8 cellular contexts compared by ENCODE assay signal in the genomic region with DNA sequence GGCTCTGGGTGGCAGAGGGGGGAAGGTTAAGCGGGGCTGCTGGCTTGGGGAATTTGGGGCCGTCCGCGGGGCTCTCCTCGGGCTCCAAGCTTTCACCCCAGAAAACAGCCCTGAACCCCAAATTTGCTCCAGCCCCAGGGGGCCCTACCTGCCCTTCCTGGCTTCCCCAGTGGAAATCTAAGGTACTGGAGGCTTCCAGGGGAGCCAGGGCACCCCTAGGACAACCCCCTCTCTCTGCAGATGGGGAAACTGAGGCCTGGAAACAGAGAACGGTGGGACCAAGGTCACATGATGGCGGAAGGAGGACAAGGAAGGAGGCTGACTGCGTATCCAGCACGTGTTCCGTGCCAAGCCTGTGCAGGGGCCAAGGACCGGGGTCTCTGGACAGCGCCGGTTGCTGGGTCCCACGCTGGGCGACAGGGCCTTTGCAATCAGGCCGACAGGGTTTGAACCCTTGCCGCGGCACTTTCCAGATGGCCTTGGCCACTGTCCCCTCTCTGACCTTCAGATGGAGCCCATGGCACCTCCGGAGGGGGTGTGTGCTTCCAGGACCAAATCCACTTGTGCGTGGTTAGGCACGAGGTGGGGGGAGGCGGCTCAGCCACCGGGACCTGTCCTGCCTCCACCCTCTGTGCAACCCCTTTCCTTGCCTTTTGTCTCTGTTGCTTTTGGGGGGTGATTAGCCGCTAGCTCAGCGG.
A peak's percentile ranks its signal among the peaks of the same experiment; 100 is the strongest.
DNase-seq lines count a peak whose midpoint lies in the region; ATAC-seq, FAIRE-seq and TF ChIP-seq lines count a peak whose summit lies in the region.

No MANE protein-coding gene starts in this region.

- no peak for TF ChIP-seq POLR2A in endothelial cell of umbilical vein (IDR thresholded peaks at IDR 0.05; ENCODE audit: low read depth, low read length)

- H3K27me3 ChIP-seq in OCI-LY3 (ENCODE audit: low read depth, low read length) = no peaks in the 10 kb centered on the region; the same call in 1 of the 2 replicates
- peaks cover 24 to 32% of the 10 kb centered on the region in 2 experiments for H3K27me3 ChIP-seq in endothelial cell of umbilical vein (ENCODE audit: control insufficient read depth in 2 of 2, insufficient read depth in 2 of 2, low read length in 2 of 2)

- H3K4me2 ChIP-seq in OCI-LY3 (ENCODE audit: low read length) = peak overlapping the region; percentile 28
- H3K4me2 ChIP-seq in endothelial cell of umbilical vein (ENCODE audit: insufficient read depth, low read length) = peak overlapping the region; percentile 51

- DNase-seq in AG09309 (ENCODE audit: low read depth) = no peak
- DNase-seq in endothelial cell of umbilical vein (ENCODE audit: low read depth, low spot score) = no peak
- DNase-seq in naive thymus-derived CD8-positive, alpha-beta T cell = peak in 1 of 10 donors; percentile 9
- DNase-seq in cerebellar cortex (ENCODE audit: low spot score) = no peak
- DNase-seq in NCI-H345 (lab: John Stamatoyannopoulos, UW) = no peak
- DNase-seq in activated CD4-positive, alpha-beta T cell treated with anti-CD3 and anti-CD28 coated beads, Interleukin-2, amount 10 ng/mL, durations not matched to agents 7 days and 5 days = no peak

- intact Hi-C loops in endothelial cell of umbilical vein (cut with micrococcal nuclease) = no loop called here

- peak overlapping the region in 7 of 10 donors; percentile 10 to 83 (median 41) for H3K27ac Mint-ChIP-seq in naive thymus-derived CD8-positive, alpha-beta T cell
- H3K27ac Mint-ChIP-seq in activated CD4-positive, alpha-beta T cell treated with anti-CD3 and anti-CD28 coated beads, Interleukin-2, amount 10 ng/mL, durations not matched to agents 7 days and 5 days = no peak overlapping the region

- POLR2A ChIA-PET in endothelial cell of umbilical vein (lab: Charles Lee) = interaction anchor here (0.6 to 0.7 kb wide), 2 partner anchors 11 to 22 kb away, joined by 4 read pairs; no protein-coding TSS in a partner anchor
- POLR2A ChIA-PET in naive thymus-derived CD8-positive, alpha-beta T cell (lab: Charles Lee) = interaction anchor here (1.5 to 3.5 kb wide), 3 partner anchors 22 to 45 kb away, joined by 5 to 26 read pairs (median 11); no protein-coding TSS in a partner anchor
- POLR2A ChIA-PET in activated CD4-positive, alpha-beta T cell treated with anti-CD3 and anti-CD28 coated beads, Interleukin-2, amount 10 ng/mL, durations not matched to agents 7 days and 5 days (lab: Charles Lee) = no interaction called here

- H4K20me1 ChIP-seq in OCI-LY3 (ENCODE audit: insufficient read depth, low read length) (no peaks in the 10 kb centered on the region), endothelial cell of umbilical vein (replicated peaks; ENCODE audit: control insufficient read depth, extremely low read depth, insufficient read depth, low read length) (no peaks in the 10 kb centered on the region)

- FAIRE-seq in endothelial cell of umbilical vein (lab: Jason Lieb, UNC) = no peak

- H3K9me3 Mint-ChIP-seq in naive thymus-derived CD8-positive, alpha-beta T cell = peaks cover 0 to 3% (median 0%) of the 10 kb centered on the region in 9 donors
- peaks cover 3% of the 10 kb centered on the region for H3K9me3 Mint-ChIP-seq in activated CD4-positive, alpha-beta T cell treated with anti-CD3 and anti-CD28 coated beads, Interleukin-2, amount 10 ng/mL, durations not matched to agents 7 days and 5 days

- H3K4me3 ChIP-seq in AG09309 (ENCODE audit: control insufficient read depth, low read depth, low read length) (peak overlapping the region; percentile 47), OCI-LY3 (ENCODE audit: low read length) (peak overlapping the region; percentile 24; the same call in 1 of the 2 replicates), endothelial cell of umbilical vein (replicated peaks in 1 of 3; ENCODE audit: insufficient read depth in 1 of 3, low read depth in 1 of 3, low read length in 3 of 3) (peak overlapping the region in 1 of 3 experiments; percentile 34)

- BruUV-seq in endothelial cell of umbilical vein (replicated peaks; lab: Mats Ljungman, UMichigan) = no TSS peak

- H2AFZ ChIP-seq in OCI-LY3 (ENCODE audit: low read depth, low read length) (no peak overlapping the region), endothelial cell of umbilical vein (ENCODE audit: low read depth, low read length) (no peak overlapping the region)

- no peaks in the 10 kb centered on the region for H3K79me2 ChIP-seq in OCI-LY3 (ENCODE audit: low read length)
- no peaks in the 10 kb centered on the region for H3K79me2 ChIP-seq in endothelial cell of umbilical vein (ENCODE audit: control insufficient read depth, insufficient read depth, low read length)

- no peaks in the 10 kb centered on the region for H3K36me3 ChIP-seq in OCI-LY3 (replicated peaks; ENCODE audit: low read depth, low read length)
- H3K36me3 ChIP-seq in endothelial cell of umbilical vein (ENCODE audit: control insufficient read depth in 2 of 2, extremely low read depth in 1 of 2, insufficient read depth in 2 of 2, low read length in 2 of 2) = no peaks in the 10 kb centered on the region

- CTCF ChIA-PET in endothelial cell of umbilical vein (lab: Charles Lee) = interaction anchor here (1.0 to 1.5 kb wide), 2 partner anchors 24 to 45 kb away, joined by 4 to 7 read pairs; no protein-coding TSS in a partner anchor
- CTCF ChIA-PET in activated CD4-positive, alpha-beta T cell treated with anti-CD3 and anti-CD28 coated beads, Interleukin-2, amount 10 ng/mL, durations not matched to agents 7 days and 5 days (lab: Charles Lee) = no interaction called here

- dilution Hi-C loops in endothelial cell of umbilical vein (cut with MboI; ENCODE audit: extremely low pct_ligation_motif_present, low sequenced_read_pairs) = no loop called here

- H3K9me3 ChIP-seq in OCI-LY3 (ENCODE audit: insufficient read depth, low read length) (no peaks in the 10 kb centered on the region), endothelial cell of umbilical vein (replicated peaks; ENCODE audit: control insufficient read depth, insufficient read depth, low read length) (no peaks in the 10 kb centered on the region)

- H3K9ac ChIP-seq in OCI-LY3 (ENCODE audit: low read length) (no peak overlapping the region), endothelial cell of umbilical vein (replicated peaks; ENCODE audit: extremely low read depth, insufficient read depth, low read length) (no peak overlapping the region)

- H3K36me3 Mint-ChIP-seq in naive thymus-derived CD8-positive, alpha-beta T cell = no peaks in the 10 kb centered on the region
- no peaks in the 10 kb centered on the region for H3K36me3 Mint-ChIP-seq in activated CD4-positive, alpha-beta T cell treated with anti-CD3 and anti-CD28 coated beads, Interleukin-2, amount 10 ng/mL, durations not matched to agents 7 days and 5 days (ENCODE audit: low read depth)

- no peaks in the 10 kb centered on the region for H3K9me1 ChIP-seq in endothelial cell of umbilical vein (replicated peaks; ENCODE audit: control insufficient read depth, extremely low read depth, insufficient read depth, low read length)

- ATAC-seq in naive thymus-derived CD8-positive, alpha-beta T cell = peak; percentile 10 to 16
- no peak for ATAC-seq in GM19324 (IDR thresholded peaks at IDR 0.05; ENCODE audit: low FRiP score, unreplicated experiment)

- H3K4me1 ChIP-seq in OCI-LY3 (ENCODE audit: low read length) = no peaks in the 10 kb centered on the region
- H3K4me1 ChIP-seq in endothelial cell of umbilical vein (ENCODE audit: control insufficient read depth, extremely low read depth, insufficient read depth, low read length) = no peaks in the 10 kb centered on the region

- peaks cover 8 to 47% (median 34%) of the 10 kb centered on the region in 5 donors for H3K27me3 Mint-ChIP-seq in naive thymus-derived CD8-positive, alpha-beta T cell
- H3K27me3 Mint-ChIP-seq in activated CD4-positive, alpha-beta T cell treated with anti-CD3 and anti-CD28 coated beads, Interleukin-2, amount 10 ng/mL, durations not matched to agents 7 days and 5 days = peaks cover 66% of the 10 kb centered on the region

- peaks cover 12 to 36% (median 32%) of the 10 kb centered on the region in 4 donors for H3K4me1 Mint-ChIP-seq in naive thymus-derived CD8-positive, alpha-beta T cell
- H3K4me1 Mint-ChIP-seq in activated CD4-positive, alpha-beta T cell treated with anti-CD3 and anti-CD28 coated beads, Interleukin-2, amount 10 ng/mL, durations not matched to agents 7 days and 5 days = peaks cover 29% of the 10 kb centered on the region

- H3K4me3 Mint-ChIP-seq in naive thymus-derived CD8-positive, alpha-beta T cell = peak overlapping the region; percentile 71 to 86 (median 79)
- no peak overlapping the region for H3K4me3 Mint-ChIP-seq in activated CD4-positive, alpha-beta T cell treated with anti-CD3 and anti-CD28 coated beads, Interleukin-2, amount 10 ng/mL, durations not matched to agents 7 days and 5 days

- H3K27ac ChIP-seq in OCI-LY3 (ENCODE audit: low read length) = no peak overlapping the region
- H3K27ac ChIP-seq in endothelial cell of umbilical vein (ENCODE audit: insufficient read depth, low read depth, low read length) = no peak overlapping the region

- TF ChIP-seq CTCF in AG09309 (IDR thresholded peaks at IDR 0.05; ENCODE audit: control insufficient read depth, insufficient read depth, low read depth, low read length, missing control alignments) (no peak), OCI-LY3 (IDR thresholded peaks at IDR 0.05; ENCODE audit: low read depth, low read length) (no peak), endothelial cell of umbilical vein (IDR thresholded peaks at IDR 0.05; ENCODE audit: extremely low read depth in 1 of 2, insufficient read depth in 1 of 2, low read depth in 1 of 2, low read length in 2 of 2) (peak in 1 of 2 donors; percentile 1)

TF ChIP-seq in endothelial cell of umbilical vein, 7 proteins besides CTCF, POLR2A, EP300 and RAD21:
- TF ChIP-seq JUN (IDR thresholded peaks at IDR 0.05; ENCODE audit: borderline replicate concordance, insufficient read depth, insufficient read length, low read depth) = no peak
- peak; percentile 47 for TF ChIP-seq EZH2 (IDR thresholded peaks at IDR 0.05; ENCODE audit: borderline replicate concordance, low read depth, low read length, severe bottlenecking)
